In genomic region chr2:141105763-141106162, GRCh38 we compare ENCODE assay signal across 16 cellular contexts.
"Had no signal": no experiment of that assay in that cellular context is flagged by ENCODE, and none has a peak within 500 bp of the region (broad histone marks: within the 10 kb centered on the region; RNA-seq: fewer than 3 reads in every experiment).

No MANE protein-coding gene starts in this region.

- DNase-seq: activated CD4-positive, alpha-beta T cell treated with anti-CD3 and anti-CD28 coated beads for 36 hours; activated CD4-positive, alpha-beta T cell treated with anti-CD3 and anti-CD28 coated beads, Interleukin-2, amount 50 U/mL, for 48 hours; activated gamma-delta T cell; adrenal gland; naive B cell; right cardiac atrium; transverse colon; uterus had no signal

- H3K9me3 ChIP-seq: adrenal gland, suprapubic skin, transverse colon, uterus had no signal

- H3K9me3 Mint-ChIP-seq: activated naive CD4-positive, alpha-beta T cell treated with anti-CD3 and anti-CD28 coated beads, Interleukin-2, amount 50 U/mL, for 24 hours; naive B cell; neural crest cell; T-helper 1 cell treated with Interleukin-12 subunit alpha and Interleukin-12 subunit beta and Interleukin-4 antibody, amounts not matched to agents 30 μg/mL and 1 μg/mL, for 36 hours had no signal

- ATAC-seq: activated CD4-positive, alpha-beta T cell treated with anti-CD3 and anti-CD28 coated beads for 36 hours; left lobe of liver; right cardiac atrium had no signal

- H3K27ac ChIP-seq: adrenal gland, suprapubic skin, transverse colon, uterus, VCaP had no signal

- H3K36me3 ChIP-seq: adrenal gland, suprapubic skin, transverse colon, uterus had no signal

- H3K4me3 Mint-ChIP-seq: activated CD4-positive, alpha-beta T cell treated with anti-CD3 and anti-CD28 coated beads for 36 hours; activated naive CD4-positive, alpha-beta T cell treated with anti-CD3 and anti-CD28 coated beads, Interleukin-2, amount 50 U/mL, for 24 hours; naive B cell; neural crest cell; stimulated activated naive CD8-positive, alpha-beta T cell treated with anti-CD3 and anti-CD28 coated beads, Interleukin-15, Interleukin-2, amounts not matched to agents 100 ng/mL and 50 ng/mL, for 24 hours; T-helper 1 cell treated with Interleukin-12 subunit alpha and Interleukin-12 subunit beta and Interleukin-4 antibody, amounts not matched to agents 30 μg/mL and 1 μg/mL, for 36 hours had no signal

- H3K27me3 Mint-ChIP-seq: activated CD4-positive, alpha-beta T cell treated with anti-CD3 and anti-CD28 coated beads for 36 hours; activated naive CD4-positive, alpha-beta T cell treated with anti-CD3 and anti-CD28 coated beads, Interleukin-2, amount 50 U/mL, for 24 hours; naive B cell; progenitor cell of endocrine pancreas; stimulated activated naive CD8-positive, alpha-beta T cell treated with anti-CD3 and anti-CD28 coated beads, Interleukin-15, Interleukin-2, amounts not matched to agents 100 ng/mL and 50 ng/mL, for 24 hours had no signal

- H3K4me1 Mint-ChIP-seq: activated CD4-positive, alpha-beta T cell treated with anti-CD3 and anti-CD28 coated beads for 36 hours; activated naive CD4-positive, alpha-beta T cell treated with anti-CD3 and anti-CD28 coated beads, Interleukin-2, amount 50 U/mL, for 24 hours; naive B cell; neural crest cell had no signal

- H3K4me1 ChIP-seq: adrenal gland, suprapubic skin, transverse colon, uterus had no signal

- H3K4me3 ChIP-seq: adrenal gland, suprapubic skin, transverse colon, uterus had no signal

- H3K27me3 ChIP-seq: adrenal gland, suprapubic skin, transverse colon, uterus had no signal

- H3K27ac Mint-ChIP-seq: activated CD4-positive, alpha-beta T cell treated with anti-CD3 and anti-CD28 coated beads for 36 hours; activated naive CD4-positive, alpha-beta T cell treated with anti-CD3 and anti-CD28 coated beads, Interleukin-2, amount 50 U/mL, for 24 hours; naive B cell; progenitor cell of endocrine pancreas; stimulated activated naive CD8-positive, alpha-beta T cell treated with anti-CD3 and anti-CD28 coated beads, Interleukin-15, Interleukin-2, amounts not matched to agents 100 ng/mL and 50 ng/mL, for 24 hours; T-helper 1 cell treated with Interleukin-12 subunit alpha and Interleukin-12 subunit beta and Interleukin-4 antibody, amounts not matched to agents 30 μg/mL and 1 μg/mL, for 36 hours had no signal

- H3K36me3 Mint-ChIP-seq: activated naive CD4-positive, alpha-beta T cell treated with anti-CD3 and anti-CD28 coated beads, Interleukin-2, amount 50 U/mL, for 24 hours; naive B cell had no signal
